In the genomic region with DNA sequence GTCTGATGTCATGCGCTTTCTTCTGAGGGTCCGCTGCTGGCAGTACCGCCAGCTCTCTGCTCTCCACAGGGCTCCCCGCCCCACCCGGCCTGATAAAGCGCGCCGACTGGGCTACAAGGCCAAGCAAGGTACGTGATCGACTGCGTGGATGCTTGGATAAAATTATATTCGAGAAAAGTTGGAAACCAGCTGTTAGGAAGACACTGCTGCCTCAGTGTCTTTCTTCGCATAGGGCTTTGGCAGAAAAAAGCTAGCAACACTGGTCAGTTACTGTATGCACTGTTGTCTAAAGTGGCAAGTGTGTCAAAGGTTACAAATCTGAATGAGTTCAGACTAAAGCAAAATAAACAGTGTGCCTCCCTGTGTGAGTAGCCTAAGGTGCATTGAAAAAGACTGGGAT, we compare ENCODE assay signal across 8 cellular contexts. TPM values are rescaled to one million over a fixed set of nuclear protein-coding genes. Genes with fewer than 3 reads are reported as not detected.
DNase-seq lines count a peak whose midpoint lies in the region; ATAC-seq and TF ChIP-seq lines count a peak whose summit lies in the region.
"Not testable (repeated sequence)": the region's sequence is repeated elsewhere in the genome, so short reads cannot be mapped to it uniquely, and the experiment has no call there.

No MANE protein-coding gene starts in this region.

- peak overlapping the region; percentile 94 for H3K9ac ChIP-seq in Loucy (ENCODE audit: low read depth, low read length, poor library complexity, severe bottlenecking)
- H3K9ac ChIP-seq in parathyroid adenoma: not testable (repeated sequence)

- not testable (repeated sequence) for H3K27me3 Mint-ChIP-seq in CD8-positive, alpha-beta T cell (ENCODE audit: low read depth); activated CD4-positive, alpha-beta T cell treated with anti-CD3 and anti-CD28 coated beads, Interleukin-2, amount 10 ng/mL, durations not matched to agents 7 days and 5 days

- H3K27me3 ChIP-seq in CD8-positive, alpha-beta T cell (ENCODE audit: insufficient read depth, low read length); breast epithelium; lower lobe of right lung (ENCODE audit: low read depth); parathyroid adenoma (ENCODE audit: control insufficient read depth, insufficient read depth, low read length): not testable (repeated sequence)
- H3K27me3 ChIP-seq in Loucy (ENCODE audit: insufficient read depth, low read length, poor library complexity, severe bottlenecking) (peaks cover 16% of the 10 kb centered on the region), thymus (ENCODE audit: control insufficient read depth, insufficient read depth) (peaks cover 20% of the 10 kb centered on the region)

- H3K27ac ChIP-seq in CD8-positive, alpha-beta T cell (ENCODE audit: low read depth, low read length): peak overlapping the region; percentile 88
- peak overlapping the region; percentile 92 to 99 for H3K27ac ChIP-seq in breast epithelium
- H3K27ac ChIP-seq in lower lobe of right lung: peak overlapping the region; percentile 92
- peak overlapping the region; percentile 96 for H3K27ac ChIP-seq in parathyroid adenoma
- peak overlapping the region; percentile 53 for H3K27ac ChIP-seq in thymus (ENCODE audit: low read depth)

- not testable (repeated sequence) for H3K9me2 ChIP-seq in Loucy (replicated peaks; ENCODE audit: low read depth, low read length)

- H3K79me2 ChIP-seq in Loucy (ENCODE audit: insufficient read depth, low read length) (peaks cover 50% of the 10 kb centered on the region), parathyroid adenoma (peaks cover 20% of the 10 kb centered on the region)

- H3K27ac Mint-ChIP-seq in CD8-positive, alpha-beta T cell: peak overlapping the region; percentile 97
- peak overlapping the region; percentile 99 for H3K27ac Mint-ChIP-seq in activated CD4-positive, alpha-beta T cell treated with anti-CD3 and anti-CD28 coated beads, Interleukin-2, amount 10 ng/mL, durations not matched to agents 7 days and 5 days

- peaks cover 38% of the 10 kb centered on the region for H3K4me1 ChIP-seq in CD8-positive, alpha-beta T cell (ENCODE audit: insufficient read depth, low read length)
- H3K4me1 ChIP-seq in Loucy (ENCODE audit: insufficient read depth, low read length, poor library complexity, severe bottlenecking): peaks cover 30% of the 10 kb centered on the region
- not testable (repeated sequence) for H3K4me1 ChIP-seq in breast epithelium; thymus (ENCODE audit: control insufficient read depth, insufficient read depth, low read length)
- H3K4me1 ChIP-seq in lower lobe of right lung: peaks cover 44% of the 10 kb centered on the region
- H3K4me1 ChIP-seq in parathyroid adenoma: peaks cover 11% of the 10 kb centered on the region

- peaks cover 58% of the 10 kb centered on the region for H3K36me3 Mint-ChIP-seq in CD8-positive, alpha-beta T cell
- H3K36me3 Mint-ChIP-seq in activated CD4-positive, alpha-beta T cell treated with anti-CD3 and anti-CD28 coated beads, Interleukin-2, amount 10 ng/mL, durations not matched to agents 7 days and 5 days (ENCODE audit: low read depth): peaks cover 43% of the 10 kb centered on the region

- peaks cover 55% of the 10 kb centered on the region for H3K4me1 Mint-ChIP-seq in CD8-positive, alpha-beta T cell (ENCODE audit: low read depth)
- peaks cover 45% of the 10 kb centered on the region for H3K4me1 Mint-ChIP-seq in activated CD4-positive, alpha-beta T cell treated with anti-CD3 and anti-CD28 coated beads, Interleukin-2, amount 10 ng/mL, durations not matched to agents 7 days and 5 days

- not testable (repeated sequence) for H3K9me3 ChIP-seq in CD8-positive, alpha-beta T cell (ENCODE audit: low read length); Loucy (ENCODE audit: insufficient read depth, low read depth, low read length); breast epithelium; lower lobe of right lung; parathyroid adenoma (ENCODE audit: control insufficient read depth, low read length); thymus (ENCODE audit: control insufficient read depth)

- not testable (repeated sequence) for H3K9me3 Mint-ChIP-seq in CD8-positive, alpha-beta T cell; activated CD4-positive, alpha-beta T cell treated with anti-CD3 and anti-CD28 coated beads, Interleukin-2, amount 10 ng/mL, durations not matched to agents 7 days and 5 days

- 2% methylated on average over 12 of the region's 13 CpGs for WGBS in thymus

- CTCF ChIA-PET in CD8-positive, alpha-beta T cell (lab: Charles Lee): interaction anchor here (1.6 to 1.8 kb wide), 2 partner anchors 26 to 28 kb away, joined by 3 to 5 read pairs; no protein-coding TSS in a partner anchor
- CTCF ChIA-PET in activated CD4-positive, alpha-beta T cell treated with anti-CD3 and anti-CD28 coated beads, Interleukin-2, amount 10 ng/mL, durations not matched to agents 7 days and 5 days (lab: Charles Lee): interaction anchor here (1.2 to 1.9 kb wide), 2 partner anchors 11 to 30 kb away, joined by 3 to 6 read pairs; no protein-coding TSS in a partner anchor

- H4K20me1 ChIP-seq in Loucy (ENCODE audit: insufficient read depth, low read length, poor library complexity, severe bottlenecking): peaks cover 45% of the 10 kb centered on the region

- POLR2A ChIA-PET in CD8-positive, alpha-beta T cell (lab: Charles Lee): interaction anchor here (0.8 to 3.0 kb wide), 7 partner anchors 9 to 59 kb away, joined by 3 to 51 read pairs (median 4); no protein-coding TSS in a partner anchor
- POLR2A ChIA-PET in activated CD4-positive, alpha-beta T cell treated with anti-CD3 and anti-CD28 coated beads, Interleukin-2, amount 10 ng/mL, durations not matched to agents 7 days and 5 days (lab: Charles Lee): not testable (repeated sequence)

- not testable (repeated sequence) for DNase-seq in CD8-positive, alpha-beta T cell; activated CD4-positive, alpha-beta T cell treated with anti-CD3 and anti-CD28 coated beads, Interleukin-2, amount 10 ng/mL, durations not matched to agents 7 days and 5 days; breast epithelium (ENCODE audit: low spot score in 2 of 2); fibroblast of the aortic adventitia (ENCODE audit: low read depth); lower lobe of right lung

- peak overlapping the region; percentile 89 for H3K4me3 ChIP-seq in CD8-positive, alpha-beta T cell (ENCODE audit: low read depth, low read length)
- peak overlapping the region; percentile 99 for H3K4me3 ChIP-seq in Loucy (ENCODE audit: low read length, poor library complexity, severe bottlenecking)
- peak overlapping the region; percentile 81 to 98 (median 95) for H3K4me3 ChIP-seq in breast epithelium
- H3K4me3 ChIP-seq in fibroblast of the aortic adventitia (ENCODE audit: low read depth, low read length): peak overlapping the region; percentile 91
- peak overlapping the region; percentile 94 for H3K4me3 ChIP-seq in lower lobe of right lung
- peak overlapping the region; percentile 80 for H3K4me3 ChIP-seq in parathyroid adenoma (ENCODE audit: low read depth, low read length)
- peak overlapping the region; percentile 85 for H3K4me3 ChIP-seq in thymus (ENCODE audit: low read length)

- H3F3A ChIP-seq in Loucy (ENCODE audit: low read depth): peaks cover 11% of the 10 kb centered on the region; the same call in 1 of the 2 replicates

- H3K4me3 Mint-ChIP-seq in CD8-positive, alpha-beta T cell: peak overlapping the region; percentile 99
- H3K4me3 Mint-ChIP-seq in activated CD4-positive, alpha-beta T cell treated with anti-CD3 and anti-CD28 coated beads, Interleukin-2, amount 10 ng/mL, durations not matched to agents 7 days and 5 days: peak overlapping the region; percentile 99

- ATAC-seq in CD8-positive, alpha-beta T cell; lower lobe of right lung: not testable (repeated sequence)

- not testable (repeated sequence) for TF ChIP-seq POLR2A in breast epithelium (IDR thresholded peaks at IDR 0.05)

- intact Hi-C loops in CD8-positive, alpha-beta T cell (cut with DNase I, micrococcal nuclease): loop anchor here (1.0 to 10.0 kb wide), 5 partner anchors 27 to 1867 kb away; a partner anchor contains a TSS
- intact Hi-C loops in breast epithelium (cut with DNase I; ENCODE audit: low total_unique reads); lower lobe of right lung (cut with DNase I): not testable (repeated sequence)

- H3K36me3 ChIP-seq in CD8-positive, alpha-beta T cell (ENCODE audit: insufficient read depth, low read length): peaks cover 20% of the 10 kb centered on the region
- H3K36me3 ChIP-seq in Loucy (ENCODE audit: insufficient read depth, low read length): peaks cover 43% of the 10 kb centered on the region
- H3K36me3 ChIP-seq in breast epithelium; parathyroid adenoma (ENCODE audit: control insufficient read depth, insufficient read depth, low read length): not testable (repeated sequence)
- peaks cover 47% of the 10 kb centered on the region for H3K36me3 ChIP-seq in lower lobe of right lung
- H3K36me3 ChIP-seq in thymus (ENCODE audit: control insufficient read depth, insufficient read depth): peaks cover 24% of the 10 kb centered on the region

- not testable (repeated sequence) for H2AFZ ChIP-seq in Loucy (ENCODE audit: low read length); parathyroid adenoma

- peak overlapping the region; percentile 93 for H3K4me2 ChIP-seq in Loucy (ENCODE audit: low read depth, low read length, poor library complexity, severe bottlenecking)
- peak overlapping the region; percentile 66 for H3K4me2 ChIP-seq in parathyroid adenoma (ENCODE audit: low read length)

- TF ChIP-seq CTCF in CD8-positive, alpha-beta T cell (IDR thresholded peaks at IDR 0.05); Loucy (conservative IDR thresholded peaks at IDR 0.05; ENCODE audit: low read length); breast epithelium (IDR thresholded peaks at IDR 0.05); fibroblast of the aortic adventitia (IDR thresholded peaks at IDR 0.05; ENCODE audit: insufficient read depth, low read length); lower lobe of right lung (IDR thresholded peaks at IDR 0.05); parathyroid adenoma (IDR thresholded peaks at IDR 0.05): not testable (repeated sequence)

RNA-seq across cellular contexts. Expression of a gene that starts 1.0 kb away (rescaled TPM):
- 1,000 to 10,000 TPM; 2,460 to 2,470 TPM for total RNA-seq in CD8-positive, alpha-beta T cell
- 1,000 to 10,000 TPM; 1,598 to 1,775 TPM for total RNA-seq in activated CD4-positive, alpha-beta T cell treated with anti-CD3 and anti-CD28 coated beads, Interleukin-2, amount 10 ng/mL, durations not matched to agents 7 days and 5 days
- 1,000 to 10,000 TPM; 2,644 to 3,809 (median 3,544) TPM for total RNA-seq in breast epithelium
- total RNA-seq in fibroblast of the aortic adventitia (ENCODE audit: low replicate concordance): 529 and 2,953 TPM in 2 replicates
- 1,413 TPM for total RNA-seq in lower lobe of right lung
- polyA plus RNA-seq in thymus: 4,223 TPM

RNA-seq across cellular contexts. Expression of a gene that starts 1.1 kb away (rescaled TPM):
- total RNA-seq in CD8-positive, alpha-beta T cell: 1 to 10 TPM; 4.5 to 6.2 TPM
- 1 to 10 TPM; 2.5 to 3.0 TPM for total RNA-seq in activated CD4-positive, alpha-beta T cell treated with anti-CD3 and anti-CD28 coated beads, Interleukin-2, amount 10 ng/mL, durations not matched to agents 7 days and 5 days
- total RNA-seq in breast epithelium (10 to 100 TPM; 15.7 to 20.3 (median 19.2) TPM), fibroblast of the aortic adventitia (ENCODE audit: low replicate concordance) (20.9 and 35.8 TPM in 2 replicates), lower lobe of right lung (11.1 TPM)
- 9.7 TPM for polyA plus RNA-seq in thymus

RNA-seq across cellular contexts. Expression of a gene that starts 27.2 kb away (rescaled TPM):
- total RNA-seq in CD8-positive, alpha-beta T cell: 100 to 1,000 TPM; 126 to 129 TPM
- 1 to 10 TPM; 5.9 TPM for total RNA-seq in activated CD4-positive, alpha-beta T cell treated with anti-CD3 and anti-CD28 coated beads, Interleukin-2, amount 10 ng/mL, durations not matched to agents 7 days and 5 days
- total RNA-seq in breast epithelium (10 to 100 TPM; 26.2 to 43.8 (median 37.4) TPM), fibroblast of the aortic adventitia (ENCODE audit: low replicate concordance) (53.0 and 77.3 TPM in 2 replicates), lower lobe of right lung (53.7 TPM)
- 8.2 TPM for polyA plus RNA-seq in thymus
